Comparison of ENCODE assay signal across 30 cellular contexts in the genomic region with DNA sequence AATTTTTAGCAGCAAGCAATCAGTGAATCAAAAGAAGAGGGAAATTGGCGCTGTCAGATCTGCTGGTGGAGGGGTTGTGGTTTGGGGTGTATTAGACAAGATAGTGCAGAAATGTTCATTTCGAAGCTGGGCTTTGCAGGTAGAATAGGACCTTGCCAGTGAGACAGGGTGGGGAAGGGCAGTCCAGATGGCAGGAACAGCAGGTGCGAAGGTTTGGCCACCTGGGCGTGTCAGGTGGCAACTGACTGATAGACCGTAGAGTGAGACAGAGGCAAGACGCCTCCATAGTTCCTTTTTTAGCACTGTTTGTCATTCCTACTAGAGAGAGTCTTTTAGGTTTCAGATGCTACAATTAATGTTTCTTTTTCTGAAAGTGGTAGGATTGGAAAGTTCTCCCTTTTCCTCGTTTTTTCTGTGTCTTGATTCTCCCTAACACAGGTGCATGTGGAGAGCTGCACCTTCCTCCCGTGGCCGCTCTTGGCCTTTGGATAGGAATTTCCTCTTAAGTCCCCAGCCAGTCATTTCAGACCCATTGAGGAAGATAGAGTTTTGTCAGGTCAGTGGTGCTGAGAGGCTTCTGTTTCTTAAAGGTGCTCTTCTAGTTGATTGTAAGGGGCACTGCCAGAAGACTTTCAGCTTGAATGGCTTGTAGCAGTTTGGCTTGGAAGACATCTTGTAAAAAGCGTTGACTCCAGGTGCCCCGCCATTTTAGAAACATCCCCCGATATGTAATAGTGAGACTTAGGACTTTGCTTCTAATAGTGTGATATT.
DNase-seq lines count a peak whose midpoint lies in the region; ATAC-seq, FAIRE-seq and TF ChIP-seq lines count a peak whose summit lies in the region.
"Had no signal": no experiment of that assay in that cellular context is flagged by ENCODE, and none has a peak within 500 bp of the region (broad histone marks: within the 10 kb centered on the region; RNA-seq: fewer than 3 reads in every experiment).

No MANE protein-coding gene starts in this region.

- DNase-seq in NCI-H69 (lab: John Stamatoyannopoulos, UW) (peak; percentile 9), germinal center (ENCODE audit: low spot score) (peak; percentile 40), kidney (no peak), NCI-H1092 treated with DMSO at 0.1 percent for 48 hours (lab: John Stamatoyannopoulos, UW) (no peak), SHP77 (lab: John Stamatoyannopoulos, UW) (no peak)
- DNase-seq: activated CD4-positive, alpha-beta T cell treated with anti-CD3 and anti-CD28 coated beads for 4 hours; activated naive CD4-positive, alpha-beta T cell treated with Interleukin-2 at 50 U/mL for 16 hours; activated T-cell treated with anti-CD3 and anti-CD28 coated beads, Interleukin-2, amount 50 U/mL, for 4 hours; C1 segment of cervical spinal cord; Caco-2; DMS79 treated with DMSO at 0.1 percent for 48 hours; effector memory CD8-positive, alpha-beta T cell; foreskin keratinocyte; IMR-90; left colon; mesenchymal stem cell; NCI-H2029 treated with DMSO at 0.1 percent for 48 hours; NCI-H226; PC-3; SIG-M5; stimulated activated CD4-positive, alpha-beta T cell treated with anti-CD3 and anti-CD28 coated beads, Interleukin-15, amount 100 ng/mL, for 24 hours; trophoblast cell had no signal

- FAIRE-seq in kidney (lab: Jason Lieb, UNC): no peak
- FAIRE-seq: A549, colon, H1 had no signal

- H3K4me3 ChIP-seq in BLaER1 (no peak overlapping the region), kidney (ENCODE audit: low read length in 2 of 2) (no peak overlapping the region)
- H3K4me3 ChIP-seq: A549, prostate gland had no signal

- no peaks in the 10 kb centered on the region for H4K20me1 ChIP-seq in BLaER1

- H3K4me2 ChIP-seq in BLaER1: peak overlapping the region; percentile 49
- H3K4me2 ChIP-seq: A549 had no signal

- H3K27me3 ChIP-seq in BLaER1: no peaks in the 10 kb centered on the region
- H3K27me3 ChIP-seq: foreskin keratinocyte had no signal

- H3K9ac ChIP-seq in BLaER1: no peak overlapping the region
- no peak overlapping the region for H3K9ac ChIP-seq in kidney (ENCODE audit: low read length in 2 of 2)

- H3K4me1 ChIP-seq in BLaER1: peaks cover 53% of the 10 kb centered on the region
- H3K4me1 ChIP-seq in kidney (ENCODE audit: control insufficient read depth in 1 of 2, insufficient read depth in 1 of 2, low read depth in 1 of 2, low read length in 2 of 2): no peaks in the 10 kb centered on the region
- H3K4me1 ChIP-seq: A549, Caco-2, prostate gland had no signal

- H3K27ac ChIP-seq in BLaER1: no peak overlapping the region
- H3K27ac ChIP-seq in kidney (ENCODE audit: low read depth in 2 of 2, low read length in 2 of 2): no peak overlapping the region
- H3K27ac ChIP-seq: A549, foreskin keratinocyte, prostate gland had no signal

- H3K9me3 ChIP-seq in BLaER1 (peaks cover 34% of the 10 kb centered on the region), kidney (ENCODE audit: control insufficient read depth in 1 of 2, low read length in 2 of 2) (no peaks in the 10 kb centered on the region)
- H3K9me3 ChIP-seq: A549, Caco-2, prostate gland had no signal

- peak; percentile 76 for ATAC-seq in GM19351 (IDR thresholded peaks at IDR 0.05; ENCODE audit: unreplicated experiment)
- ATAC-seq in GM18870 (IDR thresholded peaks at IDR 0.05; ENCODE audit: unreplicated experiment): no peak
- ATAC-seq: A549; activated T-cell treated with anti-CD3 and anti-CD28 coated beads, Interleukin-2, amount 50 U/mL, for 4 hours; effector memory CD8-positive, alpha-beta T cell; esophagus mucosa; foreskin keratinocyte; left colon; PC-3 had no signal

- TF ChIP-seq CTCF in kidney (IDR thresholded peaks at IDR 0.05; ENCODE audit: borderline replicate concordance, extremely low read depth, insufficient read depth): no peak

- intact Hi-C loops in kidney (cut with DNase I): no loop called here

- H3K36me3 ChIP-seq in BLaER1: peaks cover 49% of the 10 kb centered on the region
- H3K36me3 ChIP-seq in kidney (ENCODE audit: control insufficient read depth in 1 of 2, insufficient read depth in 2 of 2, low read length in 2 of 2): peaks cover 0 to 4% of the 10 kb centered on the region in 2 donors
- H3K36me3 ChIP-seq: prostate gland had no signal

Comparison
In these comparisons a context has a peak if more than half of its experiments do, and no peak if none do; other contexts are left out.
1. DNase-seq: peak in NCI-H69 (single experiment) and germinal center (single experiment); none in kidney (single experiment), NCI-H1092 treated with DMSO at 0.1 percent for 48 hours (single experiment) and SHP77 (0 of 2).